ENCODE assay signal across 1 cellular context in genomic region chr6:98203170-98203806, GRCh38.
TF ChIP-seq lines count a peak whose summit lies in the region.

No MANE protein-coding gene starts in this region.

TF ChIP-seq in liver, 16 proteins besides CTCF, POLR2A, EP300 and RAD21 (continued from another document):
- TF ChIP-seq REST (IDR thresholded peaks at IDR 0.05) = peak; percentile 96
